34 cellular contexts compared by ENCODE assay signal in genomic region chr9:82037126-82037525, GRCh38. TPM values are rescaled to one million over a fixed set of nuclear protein-coding genes. Genes with fewer than 3 reads are reported as not detected.
"Had no signal": no experiment of that assay in that cellular context is flagged by ENCODE, and none has a peak within 500 bp of the region (broad histone marks: within the 10 kb centered on the region; RNA-seq: fewer than 3 reads in every experiment).

No MANE protein-coding gene starts in this region.

- H3K36me3 Mint-ChIP-seq: immature natural killer cell; naive B cell; natural killer cell treated with Interleukin-12 subunit alpha and Interleukin-12 subunit beta and Interleukin-15 and Interleukin-18, amount 100 ng/mL, for 72 hours had no signal

- H3K4me1 Mint-ChIP-seq: naive B cell; neural crest cell; stimulated activated naive CD8-positive, alpha-beta T cell treated with anti-CD3 and anti-CD28 coated beads, Interleukin-15, amount 100 ng/mL, for 72 hours had no signal

- H3K4me1 ChIP-seq: colonic mucosa, esophagus squamous epithelium, lower lobe of right lung, prostate gland, thyroid gland, vagina had no signal

- H3K27me3 Mint-ChIP-seq: dendritic cell treated with granulocyte-macrophage colony-stimulating factor and Interleukin-4, amounts not matched to agents 40 ng/mL and 50 ng/mL, for 4 days; naive B cell; natural killer cell treated with Interleukin-12 subunit alpha and Interleukin-12 subunit beta and Interleukin-15 and Interleukin-18, amount 100 ng/mL, for 72 hours; stimulated activated naive CD8-positive, alpha-beta T cell treated with anti-CD3 and anti-CD28 coated beads, Interleukin-15, amount 100 ng/mL, for 72 hours had no signal

- H3K4me3 Mint-ChIP-seq: dendritic cell treated with granulocyte-macrophage colony-stimulating factor and Interleukin-4, amounts not matched to agents 40 ng/mL and 50 ng/mL, for 4 days; immature natural killer cell; natural killer cell treated with Interleukin-12 subunit alpha and Interleukin-12 subunit beta and Interleukin-15 and Interleukin-18, amount 100 ng/mL, for 72 hours; neural crest cell; stimulated activated naive CD8-positive, alpha-beta T cell treated with anti-CD3 and anti-CD28 coated beads, Interleukin-15, amount 100 ng/mL, for 72 hours had no signal

- H3K36me3 ChIP-seq: colonic mucosa, esophagus squamous epithelium, heart right ventricle, lower lobe of right lung, neutrophil, prostate gland, sigmoid colon, thyroid gland, vagina had no signal

- H3K27ac ChIP-seq: colonic mucosa, esophagus squamous epithelium, heart right ventricle, lower lobe of right lung, neutrophil, prostate gland, sigmoid colon, skin epidermis, thyroid gland, vagina had no signal

- H3K9me3 ChIP-seq: colonic mucosa, esophagus squamous epithelium, heart right ventricle, lower lobe of right lung, mucosa of descending colon, neutrophil, prostate gland, sigmoid colon, thyroid gland, vagina had no signal

- H3K27me3 ChIP-seq: colonic mucosa, esophagus squamous epithelium, heart right ventricle, neutrophil, sigmoid colon, thyroid gland, vagina had no signal

- DNase-seq: colonic mucosa; effector CD8-positive, alpha-beta T cell; erythroblast; esophagus squamous epithelium; foreskin melanocyte; glutamatergic neuron; heart right ventricle; hippocampal formation; immature natural killer cell; left ventricle myocardium superior; lower lobe of right lung; mucosa of descending colon; naive B cell; right cardiac atrium; sigmoid colon; stimulated activated CD4-positive, alpha-beta T cell treated with anti-CD3 and anti-CD28 coated beads, Interleukin-15, amount 100 ng/mL, for 24 hours; stimulated activated CD4-positive, alpha-beta T cell treated with anti-CD3 and anti-CD28 coated beads, Interleukin-4, amount 100 ng/mL, for 1 hour; stimulated activated CD8-positive, alpha-beta memory T cell treated with anti-CD3 and anti-CD28 coated beads, Interleukin-4, amount 100 ng/mL, for 48 hours; stimulated activated naive CD4-positive, alpha-beta T cell; stimulated activated naive CD8-positive, alpha-beta T cell treated with anti-CD3 and anti-CD28 coated beads, Interleukin-15, amount 100 ng/mL, for 72 hours; thyroid gland; trophoblast cell had no signal

- H3K27ac Mint-ChIP-seq: dendritic cell treated with granulocyte-macrophage colony-stimulating factor and Interleukin-4, amounts not matched to agents 40 ng/mL and 50 ng/mL, for 4 days; immature natural killer cell; natural killer cell treated with Interleukin-12 subunit alpha and Interleukin-12 subunit beta and Interleukin-15 and Interleukin-18, amount 100 ng/mL, for 72 hours; stimulated activated naive CD8-positive, alpha-beta T cell treated with anti-CD3 and anti-CD28 coated beads, Interleukin-15, amount 100 ng/mL, for 72 hours had no signal

- H3K9me3 Mint-ChIP-seq: dendritic cell treated with granulocyte-macrophage colony-stimulating factor and Interleukin-4, amounts not matched to agents 40 ng/mL and 50 ng/mL, for 4 days; naive B cell; natural killer cell treated with Interleukin-12 subunit alpha and Interleukin-12 subunit beta and Interleukin-15 and Interleukin-18, amount 100 ng/mL, for 72 hours; neural crest cell; stimulated activated naive CD8-positive, alpha-beta T cell treated with anti-CD3 and anti-CD28 coated beads, Interleukin-15, amount 100 ng/mL, for 72 hours had no signal

- ATAC-seq: heart right ventricle; left ventricle myocardium superior; lower lobe of right lung; mucosa of descending colon; natural killer cell treated with Interleukin-12 subunit alpha and Interleukin-12 subunit beta and Interleukin-15 and Interleukin-18, amount 100 ng/mL, for 72 hours; right cardiac atrium; stimulated activated naive CD8-positive, alpha-beta T cell treated with anti-CD3 and anti-CD28 coated beads, Interleukin-15, amount 100 ng/mL, for 72 hours had no signal

- H3K4me3 ChIP-seq: colonic mucosa, esophagus squamous epithelium, heart right ventricle, lower lobe of right lung, mucosa of descending colon, prostate gland, sigmoid colon, skin epidermis, thyroid gland, vagina had no signal

RNA-seq across cellular contexts. Expression of gene SPATA31D1, which starts 48.6 kb away (rescaled TPM):
- total RNA-seq: cerebellum; colonic mucosa; esophagus squamous epithelium; left ventricle myocardium superior; lower lobe of right lung; mucosa of descending colon; natural killer cell treated with Interleukin-12 subunit alpha and Interleukin-12 subunit beta and Interleukin-15 and Interleukin-18, amount 100 ng/mL, for 72 hours; neural crest cell; osteoblast; right cardiac atrium; sigmoid colon; temporal lobe; thyroid gland; ureter; vagina had no signal
- polyA plus RNA-seq: heart right ventricle, immature natural killer cell, keratinocyte, right cardiac atrium, sigmoid colon had no signal
